Comparison of ENCODE assay signal across 18 cellular contexts in the genomic region with DNA sequence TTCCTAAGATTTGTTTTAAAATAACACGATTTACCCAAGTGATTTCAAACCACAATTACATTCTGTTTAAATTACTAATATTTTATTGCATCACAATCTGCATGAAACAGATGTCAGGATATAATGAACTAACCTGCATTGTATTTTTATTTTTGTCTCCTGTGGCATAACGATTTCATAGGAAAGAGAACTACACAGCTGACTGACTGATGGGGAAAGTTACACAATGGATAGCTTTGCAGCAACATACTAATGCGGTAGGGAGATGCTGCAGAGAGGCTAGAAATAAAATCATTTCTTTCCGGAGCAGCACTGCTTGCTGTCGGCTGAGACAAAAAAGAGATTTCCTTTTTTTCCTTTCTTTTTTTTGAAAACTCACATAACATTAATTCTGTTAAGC. TPM values are rescaled to one million over a fixed set of nuclear protein-coding genes. Genes with fewer than 3 reads are reported as not detected.
DNase-seq lines count a peak whose midpoint lies in the region; ATAC-seq and TF ChIP-seq lines count a peak whose summit lies in the region.
"Had no signal": no experiment of that assay in that cellular context is flagged by ENCODE, and none has a peak within 500 bp of the region (broad histone marks: within the 10 kb centered on the region; RNA-seq: fewer than 3 reads in every experiment).

No MANE protein-coding gene starts in this region.

- H3K27ac ChIP-seq in mammary epithelial cell (ENCODE audit: insufficient read depth, low read depth, low read length) (no peak overlapping the region), GM23248 (no peak overlapping the region)
- H3K27ac ChIP-seq: adrenal gland, thyroid gland had no signal

- no peak overlapping the region for H3K4me3 Mint-ChIP-seq in activated CD4-positive, alpha-beta memory T cell treated with anti-CD3 and anti-CD28 coated beads, Interleukin-2, amount 10 ng/mL, durations not matched to agents 7 days and 5 days
- H3K4me3 Mint-ChIP-seq: dendritic cell treated with granulocyte-macrophage colony-stimulating factor and Interleukin-4, amounts not matched to agents 40 ng/mL and 50 ng/mL, for 4 days; T-helper 2 cell treated with Interferon-gamma antibody and Interleukin-4, amounts not matched to agents 5 μg/mL and 100 μg/mL, for 36 hours had no signal

- H3K4me3 ChIP-seq in mammary epithelial cell (replicated peaks in 1 of 3; ENCODE audit: insufficient read depth in 1 of 3, low read depth in 2 of 3, low read length in 3 of 3) (no peak overlapping the region), GM23248 (no peak overlapping the region)
- H3K4me3 ChIP-seq: adrenal gland, thyroid gland had no signal

- 28% methylated on average over 5 of the region's 5 CpGs for WGBS in mammary epithelial cell (ENCODE audit: low coverage, missing lambda C conversion rate)
- 66 to 72% methylated on average over 5 of the region's 5 CpGs for WGBS in GM23248 (ENCODE audit: low coverage in 1 of 2, low lambda C conversion rate in 2 of 2, missing lambda C conversion rate in 2 of 2), 2 experiments

- peaks cover 5% of the 10 kb centered on the region for H3K27me3 Mint-ChIP-seq in activated CD4-positive, alpha-beta memory T cell treated with anti-CD3 and anti-CD28 coated beads, Interleukin-2, amount 10 ng/mL, durations not matched to agents 7 days and 5 days
- H3K27me3 Mint-ChIP-seq: dendritic cell treated with granulocyte-macrophage colony-stimulating factor and Interleukin-4, amounts not matched to agents 40 ng/mL and 50 ng/mL, for 4 days had no signal

- DNase-seq in Ammon's horn (ENCODE audit: low spot score) (peak; percentile 42), NCI-H2227 (lab: John Stamatoyannopoulos, UW; ENCODE audit: unreplicated experiment) (peak; percentile 41), mammary epithelial cell (peak; percentile 6), lung microvascular endothelial cell (ENCODE audit: low read depth in 2 of 2) (peak; percentile 39 to 77), GM23248 (no peak), omental fat pad (ENCODE audit: low spot score) (no peak), NCI-H1105 (lab: John Stamatoyannopoulos, UW) (no peak)
- DNase-seq in activated CD4-positive, alpha-beta memory T cell treated with anti-CD3 and anti-CD28 coated beads, Interleukin-2, amount 10 ng/mL, durations not matched to agents 7 days and 5 days: no peak
- DNase-seq: activated CD4-positive, alpha-beta T cell treated with anti-CD3 and anti-CD28 coated beads for 4 hours; activated T-cell treated with anti-CD3 and anti-CD28 coated beads, Interleukin-2, amount 50 U/mL, for 48 hours; adrenal gland; DMS79 treated with DMSO at 0.1 percent for 48 hours; midbrain; posterior cingulate gyrus; thyroid gland had no signal

- no peaks in the 10 kb centered on the region for H3K36me3 Mint-ChIP-seq in activated CD4-positive, alpha-beta memory T cell treated with anti-CD3 and anti-CD28 coated beads, Interleukin-2, amount 10 ng/mL, durations not matched to agents 7 days and 5 days (ENCODE audit: low read depth)

- H4K20me1 ChIP-seq in mammary epithelial cell (ENCODE audit: insufficient read depth, low read length): no peaks in the 10 kb centered on the region
- no peaks in the 10 kb centered on the region for H4K20me1 ChIP-seq in GM23248 (ENCODE audit: insufficient read depth)

- TF ChIP-seq CTCF in mammary epithelial cell (conservative IDR thresholded peaks at IDR 0.05 in 1 of 2, IDR thresholded peaks at IDR 0.05 in 1 of 2; ENCODE audit: extremely low read depth in 1 of 2, insufficient read depth in 1 of 2, low read depth in 1 of 2, low read length in 2 of 2): no peak
- TF ChIP-seq CTCF in omental fat pad (IDR thresholded peaks at IDR 0.05): no peak

- no peak overlapping the region for H3K27ac Mint-ChIP-seq in activated CD4-positive, alpha-beta memory T cell treated with anti-CD3 and anti-CD28 coated beads, Interleukin-2, amount 10 ng/mL, durations not matched to agents 7 days and 5 days
- H3K27ac Mint-ChIP-seq: dendritic cell treated with granulocyte-macrophage colony-stimulating factor and Interleukin-4, amounts not matched to agents 40 ng/mL and 50 ng/mL, for 4 days; T-helper 2 cell treated with Interferon-gamma antibody and Interleukin-4, amounts not matched to agents 5 μg/mL and 100 μg/mL, for 36 hours had no signal

- dilution Hi-C loops in mammary epithelial cell (cut with HindIII; ENCODE audit: low sequenced_read_pairs): no loop called here

- no peaks in the 10 kb centered on the region for H3K4me1 Mint-ChIP-seq in activated CD4-positive, alpha-beta memory T cell treated with anti-CD3 and anti-CD28 coated beads, Interleukin-2, amount 10 ng/mL, durations not matched to agents 7 days and 5 days

- H3K9ac ChIP-seq in mammary epithelial cell (ENCODE audit: insufficient read depth, low read length) (no peak overlapping the region), GM23248 (no peak overlapping the region)

- H3K9me2 ChIP-seq in GM23248 (ENCODE audit: insufficient read depth): no peaks in the 10 kb centered on the region

- H3K4me1 ChIP-seq in mammary epithelial cell (ENCODE audit: insufficient read depth, low read length): no peaks in the 10 kb centered on the region
- no peaks in the 10 kb centered on the region for H3K4me1 ChIP-seq in GM23248 (ENCODE audit: insufficient read depth)
- H3K4me1 ChIP-seq: adrenal gland, thyroid gland had no signal

- in situ Hi-C loops in mammary epithelial cell (cut with MboI; ENCODE audit: low sequenced_read_pairs in 2 of 2): no loop called here
- in situ Hi-C loops in GM23248 (cut with MboI): no loop called here

- no peaks in the 10 kb centered on the region for H3K79me2 ChIP-seq in mammary epithelial cell (ENCODE audit: insufficient read depth, low read length)
- no peaks in the 10 kb centered on the region for H3K79me2 ChIP-seq in GM23248 (ENCODE audit: insufficient read depth)

- no peak for ATAC-seq in omental fat pad (ENCODE audit: low FRiP score)

- H3K36me3 ChIP-seq in mammary epithelial cell (ENCODE audit: insufficient read depth, low read length) (no peaks in the 10 kb centered on the region), GM23248 (ENCODE audit: low read depth) (no peaks in the 10 kb centered on the region)
- H3K36me3 ChIP-seq: adrenal gland, thyroid gland had no signal

- H3F3A ChIP-seq in GM23248 (ENCODE audit: insufficient read depth): no peaks in the 10 kb centered on the region

- H2AFZ ChIP-seq in mammary epithelial cell (ENCODE audit: low read depth, low read length) (no peak overlapping the region), GM23248 (no peak overlapping the region)

- CTCF ChIA-PET in mammary epithelial cell (lab: Charles Lee; ENCODE audit: low non-redundant PET): no interaction called here
- CTCF ChIA-PET in activated CD4-positive, alpha-beta memory T cell treated with anti-CD3 and anti-CD28 coated beads, Interleukin-2, amount 10 ng/mL, durations not matched to agents 7 days and 5 days (lab: Charles Lee): no interaction called here

- H3K4me2 ChIP-seq in mammary epithelial cell (ENCODE audit: insufficient read depth, low read depth, low read length) (peak overlapping the region; percentile 30), GM23248 (ENCODE audit: unreplicated experiment) (no peak overlapping the region)

- intact Hi-C loops in mammary epithelial cell (cut with micrococcal nuclease): no loop called here

- POLR2A ChIA-PET in activated CD4-positive, alpha-beta memory T cell treated with anti-CD3 and anti-CD28 coated beads, Interleukin-2, amount 10 ng/mL, durations not matched to agents 7 days and 5 days (lab: Charles Lee): no interaction called here

- no peaks in the 10 kb centered on the region for H3K9me3 Mint-ChIP-seq in activated CD4-positive, alpha-beta memory T cell treated with anti-CD3 and anti-CD28 coated beads, Interleukin-2, amount 10 ng/mL, durations not matched to agents 7 days and 5 days
- H3K9me3 Mint-ChIP-seq: dendritic cell treated with granulocyte-macrophage colony-stimulating factor and Interleukin-4, amounts not matched to agents 40 ng/mL and 50 ng/mL, for 4 days; T-helper 2 cell treated with Interferon-gamma antibody and Interleukin-4, amounts not matched to agents 5 μg/mL and 100 μg/mL, for 36 hours had no signal

- H3K9me3 ChIP-seq in mammary epithelial cell (replicated peaks; ENCODE audit: insufficient read depth, low read length): no peaks in the 10 kb centered on the region
- H3K9me3 ChIP-seq in GM23248 (ENCODE audit: low read depth): no peaks in the 10 kb centered on the region
- H3K9me3 ChIP-seq: adrenal gland, thyroid gland had no signal

- BruUV-seq in mammary epithelial cell (replicated peaks; lab: Mats Ljungman, UMichigan): no TSS peak

- H3K27me3 ChIP-seq in mammary epithelial cell (ENCODE audit: insufficient read depth, low read length): no peaks in the 10 kb centered on the region
- no peaks in the 10 kb centered on the region for H3K27me3 ChIP-seq in GM23248 (replicated peaks; ENCODE audit: insufficient read depth)
- H3K27me3 ChIP-seq: adrenal gland, thyroid gland had no signal

RNA-seq across cellular contexts. Expression of a gene that starts 36.9 kb away (rescaled TPM):
- under 1 TPM in 1 of 2 donors, not detected in 1; 0.50 TPM for total RNA-seq in mammary epithelial cell
- polyA plus RNA-seq in mammary epithelial cell: not detected
- polyA minus RNA-seq in mammary epithelial cell: not detected
- total RNA-seq in lung microvascular endothelial cell: not detected in 2 replicates
- 0.13 TPM in 1 of 2 replicates, not detected in the other for total RNA-seq in GM23248 (2014; rRNA removed; shearing (Covaris generic))
- polyA plus RNA-seq in GM23248 (2016; fragmentation: Nextera tagmentation; extraction: Ambion mirVana): 0.08 TPM in 1 of 2 replicates, not detected in the other
- total RNA-seq in activated CD4-positive, alpha-beta memory T cell treated with anti-CD3 and anti-CD28 coated beads, Interleukin-2, amount 10 ng/mL, durations not matched to agents 7 days and 5 days: not detected
- total RNA-seq in omental fat pad: under 1 TPM in 1 of 4 donors, not detected in 3; 0.09 TPM
- total RNA-seq: fibroblast of villous mesenchyme, thyroid gland had no signal

Comparison
In these comparisons a context has a peak if more than half of its experiments do, and no peak if none do; other contexts are left out.
1. DNase-seq: peak in Ammon's horn (single experiment), NCI-H2227 (single experiment), mammary epithelial cell (single experiment) and lung microvascular endothelial cell (2 of 2); none in GM23248 (single experiment), activated CD4-positive, alpha-beta memory T cell treated with anti-CD3 and anti-CD28 coated beads, Interleukin-2, amount 10 ng/mL, durations not matched to agents 7 days and 5 days (single experiment), omental fat pad (single experiment) and NCI-H1105 (single experiment).